ENCODE assay signal across 3 cellular contexts in the genomic region with DNA sequence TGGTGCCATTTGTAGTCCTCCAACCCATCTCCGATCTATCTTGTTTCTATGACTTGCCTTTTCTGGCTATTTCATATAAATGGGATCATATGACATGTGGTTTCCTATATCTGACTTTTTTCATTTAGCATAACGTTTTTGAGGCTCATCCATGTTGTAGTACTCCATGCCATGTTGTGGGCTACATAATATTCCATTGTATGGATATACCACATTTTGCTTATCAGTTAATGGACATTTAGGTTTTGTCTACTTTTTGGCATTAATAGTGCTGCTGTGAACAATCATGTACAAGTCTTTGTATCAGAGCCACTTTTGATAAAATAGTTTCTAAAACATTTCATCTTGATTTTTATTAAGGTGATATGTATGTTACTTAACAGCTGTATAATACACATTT.
TF ChIP-seq lines count a peak whose summit lies in the region.

No MANE protein-coding gene starts in this region.

TF ChIP-seq in SK-N-SH treated with all-trans-retinoic acid at 6 μM for 48 hours, 23 proteins besides CTCF, POLR2A, EP300 and RAD21:
- TF ChIP-seq ZNF8 (CRISPR knock-in tag; IDR thresholded peaks at IDR 0.05) (peak; percentile 100), TOX (CRISPR knock-in tag; IDR thresholded peaks at IDR 0.05; ENCODE audit: borderline replicate concordance) (no peak), SNAI2 (CRISPR knock-in tag; IDR thresholded peaks at IDR 0.05) (peak; percentile 48; the same call in 1 of the 2 replicates)

TF ChIP-seq in SK-N-SH, 30 proteins besides CTCF, POLR2A, EP300 and RAD21:
- no peak for TF ChIP-seq TCF12 (IDR thresholded peaks at IDR 0.05)
- no peak for TF ChIP-seq PBX3 (IDR thresholded peaks at IDR 0.05)
- no peak for TF ChIP-seq POLR2AphosphoS5 (IDR thresholded peaks at IDR 0.05; ENCODE audit: low read depth, low read length)
- TF ChIP-seq CHD2 (IDR thresholded peaks at IDR 0.05; ENCODE audit: low read length, partially characterized antibody) = no peak
- no peak for TF ChIP-seq RXRA (IDR thresholded peaks at IDR 0.05; ENCODE audit: borderline replicate concordance, low read depth)
- TF ChIP-seq JUND (IDR thresholded peaks at IDR 0.05) = no peak
- no peak for TF ChIP-seq MXI1 (IDR thresholded peaks at IDR 0.05; ENCODE audit: low read depth, low read length)
- TF ChIP-seq NRF1 (IDR thresholded peaks at IDR 0.05; ENCODE audit: low read depth, low read length) = no peak
- TF ChIP-seq FOXJ3 (CRISPR knock-in tag; IDR thresholded peaks at IDR 0.05) = no peak
- no peak for TF ChIP-seq FOSL2 (IDR thresholded peaks at IDR 0.05; ENCODE audit: borderline replicate concordance, low read depth)
- no peak for TF ChIP-seq USF2 (IDR thresholded peaks at IDR 0.05; ENCODE audit: borderline replicate concordance, low read depth, low read length)
- no peak for TF ChIP-seq YY1 (IDR thresholded peaks at IDR 0.05; ENCODE audit: low read depth)
- no peak for TF ChIP-seq RFX5 (IDR thresholded peaks at IDR 0.05; ENCODE audit: low read length)
- no peak for TF ChIP-seq RCOR1 (IDR thresholded peaks at IDR 0.05; ENCODE audit: low read length)
- TF ChIP-seq TAF1 (IDR thresholded peaks at IDR 0.05; ENCODE audit: borderline replicate concordance, low read depth, low read length) = no peak

TF ChIP-seq in K562, 482 proteins besides CTCF, POLR2A, EP300 and RAD21:
- TF ChIP-seq ADNP (tag; IDR thresholded peaks at IDR 0.05) (peak; percentile 72), KDM1A (IDR thresholded peaks at IDR 0.05) (peak; percentile 23 to 28; a peak in 1 of 4 replicates), TAF15 (IDR thresholded peaks at IDR 0.05; ENCODE audit: low read depth, low read length) (no peak), CBX3 (IDR thresholded peaks at IDR 0.05; ENCODE audit: borderline replicate concordance in 1 of 2, low read length in 2 of 2) (peak in 1 of 2 experiments; percentile 92; a peak in 2 of 3 replicates), FUS (optimal IDR thresholded peaks at IDR 0.05; ENCODE audit: low read depth, low read length) (no peak), ZNF592 (IDR thresholded peaks at IDR 0.05) (no peak), RBM25 (IDR thresholded peaks at IDR 0.05; ENCODE audit: low read depth, low read length, severe bottlenecking) (peak; percentile 89), ZKSCAN3 (CRISPR knock-in tag; IDR thresholded peaks at IDR 0.05) (no peak), ZNF146 (CRISPR knock-in tag; IDR thresholded peaks at IDR 0.05; ENCODE audit: unreplicated experiment) (peak; percentile 99)
- TF ChIP-seq, protein P1, sequence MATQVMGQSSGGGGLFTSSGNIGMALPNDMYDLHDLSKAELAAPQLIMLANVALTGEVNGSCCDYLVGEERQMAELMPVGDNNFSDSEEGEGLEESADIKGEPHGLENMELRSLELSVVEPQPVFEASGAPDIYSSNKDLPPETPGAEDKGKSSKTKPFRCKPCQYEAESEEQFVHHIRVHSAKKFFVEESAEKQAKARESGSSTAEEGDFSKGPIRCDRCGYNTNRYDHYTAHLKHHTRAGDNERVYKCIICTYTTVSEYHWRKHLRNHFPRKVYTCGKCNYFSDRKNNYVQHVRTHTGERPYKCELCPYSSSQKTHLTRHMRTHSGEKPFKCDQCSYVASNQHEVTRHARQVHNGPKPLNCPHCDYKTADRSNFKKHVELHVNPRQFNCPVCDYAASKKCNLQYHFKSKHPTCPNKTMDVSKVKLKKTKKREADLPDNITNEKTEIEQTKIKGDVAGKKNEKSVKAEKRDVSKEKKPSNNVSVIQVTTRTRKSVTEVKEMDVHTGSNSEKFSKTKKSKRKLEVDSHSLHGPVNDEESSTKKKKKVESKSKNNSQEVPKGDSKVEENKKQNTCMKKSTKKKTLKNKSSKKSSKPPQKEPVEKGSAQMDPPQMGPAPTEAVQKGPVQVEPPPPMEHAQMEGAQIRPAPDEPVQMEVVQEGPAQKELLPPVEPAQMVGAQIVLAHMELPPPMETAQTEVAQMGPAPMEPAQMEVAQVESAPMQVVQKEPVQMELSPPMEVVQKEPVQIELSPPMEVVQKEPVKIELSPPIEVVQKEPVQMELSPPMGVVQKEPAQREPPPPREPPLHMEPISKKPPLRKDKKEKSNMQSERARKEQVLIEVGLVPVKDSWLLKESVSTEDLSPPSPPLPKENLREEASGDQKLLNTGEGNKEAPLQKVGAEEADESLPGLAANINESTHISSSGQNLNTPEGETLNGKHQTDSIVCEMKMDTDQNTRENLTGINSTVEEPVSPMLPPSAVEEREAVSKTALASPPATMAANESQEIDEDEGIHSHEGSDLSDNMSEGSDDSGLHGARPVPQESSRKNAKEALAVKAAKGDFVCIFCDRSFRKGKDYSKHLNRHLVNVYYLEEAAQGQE (CRISPR knock-in tag; IDR thresholded peaks at IDR 0.05; ENCODE audit: low read depth) = no peak
TF ChIP-seq in K562: peak in this region for 5.
